Comparison of ENCODE assay signal across 20 cellular contexts in genomic region chr11:114556135-114556534, GRCh38. TPM values are rescaled to one million over a fixed set of nuclear protein-coding genes. Genes with fewer than 3 reads are reported as not detected.
DNase-seq lines count a peak whose midpoint lies in the region; ATAC-seq, FAIRE-seq and TF ChIP-seq lines count a peak whose summit lies in the region.
"Had no signal": no experiment of that assay in that cellular context is flagged by ENCODE, and none has a peak within 500 bp of the region (broad histone marks: within the 10 kb centered on the region; RNA-seq: fewer than 3 reads in every experiment).

No MANE protein-coding gene starts in this region.

- DNase-seq in HT-29 (ENCODE audit: low spot score) (peak; percentile 16), H1 (ENCODE audit: low read depth in 1 of 2, low spot score in 2 of 2) (no peak), mucosa of descending colon (no peak), T-helper 17 cell (no peak), anterior cingulate cortex (lab: John Stamatoyannopoulos, UW) (no peak), GM20000 (ENCODE audit: low spot score) (no peak), dermis blood vessel endothelial cell (no peak)
- DNase-seq: BE2C, DMS79, GM23248, NCI-H1694, NCI-H2081, NCI-H446 treated with DMSO at 0.1 percent for 48 hours, NCI-H526 treated with DMSO at 0.1 percent for 48 hours, Right ventricle myocardium superior had no signal

- TF ChIP-seq POLR2A in H1 (IDR thresholded peaks at IDR 0.05; ENCODE audit: control extremely low read depth in 1 of 2, low read depth in 2 of 2, low read length in 2 of 2), result no peak

- H4K20me1 ChIP-seq in H1 (replicated peaks in 1 of 2; ENCODE audit: control insufficient read depth in 1 of 2, insufficient read depth in 2 of 2, low read length in 2 of 2), result no peaks in the 10 kb centered on the region

- TF ChIP-seq EP300 in H1 (IDR thresholded peaks at IDR 0.05; ENCODE audit: borderline replicate concordance in 1 of 2, low read depth in 2 of 2, low read length in 2 of 2), result no peak

- no peak overlapping the region for H2BK15ac ChIP-seq in H1 (ENCODE audit: low read length)

- H3K27ac Mint-ChIP-seq in T-helper 17 cell, result no peak overlapping the region
- H3K27ac Mint-ChIP-seq: IgD-negative memory B cell had no signal

- 86% methylated on average over 1 of the region's 1 CpG; no CpG with 5 or more reads in 1 of the 2 experiments for WGBS in H1 (ENCODE audit: extremely low coverage in 1 of 2, insufficient coverage in 1 of 2, insufficient read length in 1 of 2, insufficient replicate concordance in 2 of 2, low coverage in 1 of 2, low lambda C conversion rate in 2 of 2, missing lambda C conversion rate in 1 of 2), 2 experiments

- peaks cover 2% of the 10 kb centered on the region for H3K36me3 Mint-ChIP-seq in T-helper 17 cell (ENCODE audit: low read depth)

- H3K4me1 ChIP-seq in H1 (replicated peaks in 1 of 4; ENCODE audit: control insufficient read depth in 3 of 4, insufficient read depth in 4 of 4, low read length in 3 of 4), result no peaks in the 10 kb centered on the region
- H3K4me1 ChIP-seq in mucosa of descending colon (ENCODE audit: low read depth), result peaks cover 6% of the 10 kb centered on the region
- H3K4me1 ChIP-seq: BE2C had no signal

- H2AK5ac ChIP-seq in H1 (ENCODE audit: low read depth, low read length), result no peak overlapping the region

- no peak overlapping the region for H4K91ac ChIP-seq in H1 (replicated peaks; ENCODE audit: insufficient read length, low read length)

- H3K4me2 ChIP-seq in H1 (ENCODE audit: insufficient read depth in 1 of 2, low read depth in 2 of 2, low read length in 2 of 2), result no peak overlapping the region

- no peak overlapping the region for H3K9ac ChIP-seq in H1 (replicated peaks in 1 of 4; ENCODE audit: extremely low read depth in 1 of 4, low read depth in 3 of 4, low read length in 3 of 4)
- H3K9ac ChIP-seq: GM23248 had no signal

- no peak overlapping the region for H4K5ac ChIP-seq in H1 (ENCODE audit: insufficient read length, low read depth, low read length)

- H3K14ac ChIP-seq in H1 (ENCODE audit: insufficient read length), result no peak overlapping the region

- intact Hi-C loops in mucosa of descending colon (cut with DNase I, micrococcal nuclease), result no loop called here

- H3K79me1 ChIP-seq in H1 (ENCODE audit: low read depth, low read length), result no peaks in the 10 kb centered on the region

- H2BK120ac ChIP-seq in H1 (replicated peaks; ENCODE audit: low read depth, low read length), result no peak overlapping the region

- H3K4me1 Mint-ChIP-seq in T-helper 17 cell, result no peaks in the 10 kb centered on the region
- H3K4me1 Mint-ChIP-seq: IgD-negative memory B cell had no signal

- no peak overlapping the region for H2BK20ac ChIP-seq in H1 (ENCODE audit: low read length)

- FAIRE-seq in H1 (lab: Jason Lieb, UNC), result no peak
- FAIRE-seq: GM12878 had no signal

- POLR2A ChIA-PET in H1 (lab: Charles Lee; ENCODE audit: partially characterized antibody), result interaction anchor here (0.7 kb wide), 1 partner anchor 9 kb away, joined by 3 read pairs; no protein-coding TSS in a partner anchor

- H3K27me3 Mint-ChIP-seq in T-helper 17 cell, result peaks cover 12% of the 10 kb centered on the region
- H3K27me3 Mint-ChIP-seq: IgD-negative memory B cell had no signal

- TF ChIP-seq RAD21 in H1 (IDR thresholded peaks at IDR 0.05 in 1 of 2, conservative IDR thresholded peaks at IDR 0.05 in 1 of 2; ENCODE audit: low read depth in 2 of 2, low read length in 2 of 2), result no peak

- peak overlapping the region; percentile 57; the same call in 1 of the 2 replicates for H2AFZ ChIP-seq in H1 (ENCODE audit: low read length)
- H2AFZ ChIP-seq: GM23248 had no signal

- no peak overlapping the region for H2BK12ac ChIP-seq in H1 (ENCODE audit: low read depth, low read length)

- H3K27ac ChIP-seq in H1 (ENCODE audit: low read depth, low read length), result no peak overlapping the region
- H3K27ac ChIP-seq: GM23248 had no signal

- no peaks in the 10 kb centered on the region for H3K27me3 ChIP-seq in H1 (replicated peaks in 1 of 4; ENCODE audit: control insufficient read depth in 3 of 4, extremely low read depth in 1 of 4, insufficient read depth in 3 of 4, low read length in 3 of 4)

- H3K79me2 ChIP-seq in H1 (ENCODE audit: control insufficient read depth in 1 of 2, insufficient read depth in 2 of 2, low read length in 2 of 2), result no peaks in the 10 kb centered on the region

- H2BK5ac ChIP-seq in H1 (ENCODE audit: low read depth, low read length), result no peak overlapping the region

- no peak overlapping the region for H3K18ac ChIP-seq in H1 (ENCODE audit: extremely low read depth, low read length)

- ATAC-seq in mucosa of descending colon (peak; percentile 64), T-helper 17 cell (no peak)
- ATAC-seq: GM12878 had no signal

- H3K4me3 ChIP-seq in H1 (ENCODE audit: extremely low read depth in 1 of 4, insufficient read depth in 2 of 4, low read depth in 3 of 4, low read length in 4 of 4) (no peak overlapping the region), mucosa of descending colon (no peak overlapping the region)
- H3K4me3 ChIP-seq: GM12878, GM23248 had no signal

- H3K36me3 ChIP-seq in H1 (ENCODE audit: control insufficient read depth in 2 of 4, insufficient read depth in 4 of 4, low read length in 3 of 4) (no peaks in the 10 kb centered on the region), mucosa of descending colon (ENCODE audit: low read depth) (no peaks in the 10 kb centered on the region)
- H3K36me3 ChIP-seq: BE2C had no signal

- H3K23ac ChIP-seq in H1 (ENCODE audit: insufficient read length), result no peak overlapping the region

- no peak overlapping the region for H3K4me3 Mint-ChIP-seq in T-helper 17 cell
- H3K4me3 Mint-ChIP-seq: IgD-negative memory B cell had no signal

- H3K56ac ChIP-seq in H1 (replicated peaks; ENCODE audit: insufficient read length, low read depth, low read length), result no peak overlapping the region

- no peak overlapping the region for H4K8ac ChIP-seq in H1 (ENCODE audit: extremely low read depth, insufficient read depth, low read length)

- H3K9me3 ChIP-seq in H1 (ENCODE audit: insufficient read depth in 2 of 2, low read depth in 1 of 2, low read length in 1 of 2) (no peaks in the 10 kb centered on the region), mucosa of descending colon (no peaks in the 10 kb centered on the region), T-helper 17 cell (ENCODE audit: control insufficient read depth, low read length, poor library complexity, severe bottlenecking) (no peaks in the 10 kb centered on the region)
- H3K9me3 ChIP-seq: BE2C had no signal

- CTCF ChIA-PET in H1 (lab: Charles Lee; ENCODE audit: partially characterized antibody), result interaction anchor here (0.7 to 0.9 kb wide), 2 partner anchors 22 to 60 kb away, joined by 3 read pairs; no protein-coding TSS in a partner anchor

- TF ChIP-seq CTCF in H1 (IDR thresholded peaks at IDR 0.05; ENCODE audit: control extremely low read depth in 1 of 3, insufficient read depth in 1 of 3, low read depth in 1 of 3, low read length in 3 of 3) (no peak), mucosa of descending colon (IDR thresholded peaks at IDR 0.05) (no peak), GM20000 (IDR thresholded peaks at IDR 0.05; ENCODE audit: extremely low read depth, missing control alignments) (no peak)

- H3K4ac ChIP-seq in H1 (replicated peaks; ENCODE audit: insufficient read length, low read depth, low read length), result no peak overlapping the region

- no peaks in the 10 kb centered on the region for H3K23me2 ChIP-seq in H1 (ENCODE audit: low read depth, low read length)

TF ChIP-seq in H1, 55 proteins besides CTCF, POLR2A, EP300 and RAD21 (continues in another document):
- TF ChIP-seq KDM1A (IDR thresholded peaks at IDR 0.05; ENCODE audit: borderline replicate concordance, low read length), result no peak
- no peak for TF ChIP-seq SIRT6 (IDR thresholded peaks at IDR 0.05; ENCODE audit: low read length)
- no peak for TF ChIP-seq SAP30 (IDR thresholded peaks at IDR 0.05; ENCODE audit: insufficient read depth, insufficient replicate concordance, low read length)
- TF ChIP-seq ATF2 (IDR thresholded peaks at IDR 0.05; ENCODE audit: low read length), result no peak

RNA-seq across cellular contexts. Expression of gene NXPE1, which starts 3.5 kb away (rescaled TPM):
- total RNA-seq in HT-29 (2014; rRNA removed; shearing (Covaris generic)), result not detected in 2 replicates
- total RNA-seq in H1 (2021; fragmentation: NEBNext Ultra II Directional; extraction: Animal tissue kit (Norgen Biotek cat#: 25700)), result not detected in 2 replicates
- polyA plus RNA-seq in H1 (2011; rRNA removed), result not detected in 2 replicates
- not detected for polyA plus RNA-seq in H1 (2011; cell fraction: cytosol; rRNA removed)
- polyA plus RNA-seq in H1 (2011; cell fraction: nucleus; rRNA removed), result not detected
- not detected in 4 replicates for polyA plus RNA-seq in H1 (2012, experiment 1 of 2)
- polyA plus RNA-seq in H1 (2012, experiment 2 of 2), result 0.08 TPM
- not detected for polyA plus RNA-seq in H1 (2013, experiment 1 of 2)
- polyA plus RNA-seq in H1 (2013, experiment 2 of 2), result not detected
- polyA minus RNA-seq in H1 (2011; rRNA and poly(A)+ RNA removed), result not detected in 2 replicates
- not detected for polyA minus RNA-seq in H1 (2011; cell fraction: cytosol; rRNA and poly(A)+ RNA removed)
- not detected for polyA minus RNA-seq in H1 (2011; cell fraction: nucleus; rRNA and poly(A)+ RNA removed)
- total RNA-seq in mucosa of descending colon, result 100 to 1,000 TPM; 139 to 414 (median 194) TPM
- not detected for total RNA-seq in T-helper 17 cell
- total RNA-seq in dermis blood vessel endothelial cell, result not detected in 2 replicates
- total RNA-seq: A673, GM12878, GM23248, Right ventricle myocardium superior, RPMI7951, SK-MEL-5 had no signal
- polyA plus RNA-seq: GM12878, GM23248, IgD-negative memory B cell had no signal

RNA-seq across cellular contexts. Expression of gene NXPE4, which starts 39.5 kb away (rescaled TPM):
- not detected in 2 replicates for total RNA-seq in HT-29 (2014; rRNA removed; shearing (Covaris generic))
- total RNA-seq in H1 (2021; fragmentation: NEBNext Ultra II Directional; extraction: Animal tissue kit (Norgen Biotek cat#: 25700)), result not detected in 2 replicates
- polyA plus RNA-seq in H1 (2011; rRNA removed), result not detected in 2 replicates
- not detected for polyA plus RNA-seq in H1 (2011; cell fraction: cytosol; rRNA removed)
- not detected for polyA plus RNA-seq in H1 (2011; cell fraction: nucleus; rRNA removed)
- not detected in 4 replicates for polyA plus RNA-seq in H1 (2012, experiment 1 of 2)
- not detected for polyA plus RNA-seq in H1 (2012, experiment 2 of 2)
- polyA plus RNA-seq in H1 (2013, experiment 1 of 2), result not detected
- not detected for polyA plus RNA-seq in H1 (2013, experiment 2 of 2)
- not detected in 2 replicates for polyA minus RNA-seq in H1 (2011; rRNA and poly(A)+ RNA removed)
- polyA minus RNA-seq in H1 (2011; cell fraction: cytosol; rRNA and poly(A)+ RNA removed), result not detected
- polyA minus RNA-seq in H1 (2011; cell fraction: nucleus; rRNA and poly(A)+ RNA removed), result not detected
- total RNA-seq in mucosa of descending colon (100 to 1,000 TPM in 2 of 3 donors, 10 to 100 TPM in 1; 64.4 to 283 (median 183) TPM), T-helper 17 cell (not detected), dermis blood vessel endothelial cell (not detected in 2 replicates)
- total RNA-seq: A673, GM12878, GM23248, Right ventricle myocardium superior, RPMI7951, SK-MEL-5 had no signal
- polyA plus RNA-seq: GM12878, GM23248, IgD-negative memory B cell had no signal

Comparison
In these comparisons a context has a peak if more than half of its experiments do, and no peak if none do; other contexts are left out.
1. RNA of gene NXPE1, which starts 3.5 kb away (total RNA-seq): 139 to 414 TPM in mucosa of descending colon; not detected in HT-29, not detected in H1, not detected in T-helper 17 cell and not detected in dermis blood vessel endothelial cell; every median in the first group is over 100 times any median in the second.
2. RNA of gene NXPE4, which starts 39.5 kb away (total RNA-seq): 64.4 to 283 TPM in mucosa of descending colon; not detected in HT-29, not detected in H1, not detected in T-helper 17 cell and not detected in dermis blood vessel endothelial cell; every median in the first group is over 10 times any median in the second.